ENCODE assay signal across 31 cellular contexts in the genomic region with DNA sequence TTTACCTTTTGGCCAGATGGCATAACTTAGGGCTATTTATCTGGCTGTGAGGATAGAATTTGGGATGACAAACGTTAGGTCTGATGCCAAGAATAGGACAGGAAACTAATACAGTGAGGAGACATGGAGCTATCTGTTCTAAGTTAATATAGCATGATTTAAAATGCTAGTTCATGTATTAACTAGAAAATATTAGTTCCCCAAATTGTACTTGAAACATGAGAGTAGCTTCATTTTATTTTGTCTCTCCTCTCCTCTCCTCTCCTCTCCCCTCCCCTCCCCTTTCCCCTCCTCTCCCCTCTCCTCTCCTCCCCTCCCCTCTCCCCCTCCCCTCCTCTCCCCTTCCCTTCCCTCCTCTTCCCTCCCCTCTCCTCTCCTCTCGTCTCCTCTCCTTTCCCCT.
"Had no signal": no experiment of that assay in that cellular context is flagged by ENCODE, and none has a peak within 500 bp of the region (broad histone marks: within the 10 kb centered on the region; RNA-seq: fewer than 3 reads in every experiment).

No MANE protein-coding gene starts in this region.

- ATAC-seq: activated CD4-positive, CD25-positive, alpha-beta regulatory T cell treated with anti-CD3 and anti-CD28 coated beads, Interleukin-2, amount 50 U/mL, for 24 hours; activated CD8-positive, alpha-beta T cell treated with anti-CD3 and anti-CD28 coated beads for 36 hours; activated T-cell treated with anti-CD3 and anti-CD28 coated beads, Interleukin-2, amount 50 U/mL, for 4 hours; activated T-helper 17 cell treated with anti-CD3 and anti-CD28 coated beads, Interleukin-2, amount 50 U/mL, for 72 hours; effector memory CD8-positive, alpha-beta T cell; foreskin keratinocyte; gastrocnemius medialis; heart left ventricle had no signal

- DNase-seq: activated B cell treated with CpG ODN at 0.5 μM for 24 hours; activated CD4-positive, alpha-beta T cell treated with anti-CD3 and anti-CD28 coated beads for 48 hours; activated CD4-positive, alpha-beta T cell treated with anti-CD3 and anti-CD28 coated beads, Interleukin-2, amount 50 U/mL, for 1 hour; activated CD4-positive, alpha-beta T cell treated with anti-CD3 and anti-CD28 coated beads, Interleukin-2, amount 50 U/mL, for 48 hours; activated CD8-positive, alpha-beta memory T cell treated with anti-CD3 and anti-CD28 coated beads for 24 hours; activated CD8-positive, alpha-beta T cell treated with anti-CD3 and anti-CD28 coated beads for 36 hours; activated effector memory CD4-positive, alpha-beta T cell treated with Interleukin-2 at 50 U/mL for 16 hours; activated gamma-delta T cell treated with Interleukin-2 at 50 U/mL for 16 hours; activated naive CD4-positive, alpha-beta T cell treated with anti-CD3 and anti-CD28 coated beads, Interleukin-2, amount 50 U/mL, for 16 hours; activated naive CD4-positive, alpha-beta T cell treated with Interleukin-2 at 50 U/mL for 16 hours; activated T-cell treated with anti-CD3 and anti-CD28 coated beads, Interleukin-2, amount 50 U/mL, for 4 hours; amniotic stem cell; anterior cingulate cortex; brain microvascular endothelial cell; cortex of kidney; dermis blood vessel endothelial cell; effector CD4-positive, alpha-beta T cell; effector memory CD8-positive, alpha-beta T cell; erythroblast; foreskin keratinocyte; gastrocnemius medialis; glutamatergic neuron; heart left ventricle; T1000; WERI-Rb-1 had no signal

- H3K4me1 ChIP-seq: esophagus muscularis mucosa, foreskin keratinocyte, gastrocnemius medialis, heart left ventricle had no signal

- H3K36me3 ChIP-seq: brain microvascular endothelial cell, esophagus muscularis mucosa, gastrocnemius medialis, heart left ventricle, WERI-Rb-1 had no signal

- H3K27me3 ChIP-seq: brain microvascular endothelial cell, esophagus muscularis mucosa, foreskin keratinocyte, gastrocnemius medialis had no signal

- FAIRE-seq: astrocyte, bronchial epithelial cell, colon had no signal

- H3K9me3 ChIP-seq: esophagus muscularis mucosa, gastrocnemius medialis, heart left ventricle had no signal

- H3K4me3 ChIP-seq: esophagus muscularis mucosa, gastrocnemius medialis, heart left ventricle had no signal

- H3K27ac ChIP-seq: brain microvascular endothelial cell, esophagus muscularis mucosa, foreskin keratinocyte, gastrocnemius medialis, heart left ventricle, WERI-Rb-1 had no signal
